ENCODE assay signal across 22 cellular contexts in the genomic region with DNA sequence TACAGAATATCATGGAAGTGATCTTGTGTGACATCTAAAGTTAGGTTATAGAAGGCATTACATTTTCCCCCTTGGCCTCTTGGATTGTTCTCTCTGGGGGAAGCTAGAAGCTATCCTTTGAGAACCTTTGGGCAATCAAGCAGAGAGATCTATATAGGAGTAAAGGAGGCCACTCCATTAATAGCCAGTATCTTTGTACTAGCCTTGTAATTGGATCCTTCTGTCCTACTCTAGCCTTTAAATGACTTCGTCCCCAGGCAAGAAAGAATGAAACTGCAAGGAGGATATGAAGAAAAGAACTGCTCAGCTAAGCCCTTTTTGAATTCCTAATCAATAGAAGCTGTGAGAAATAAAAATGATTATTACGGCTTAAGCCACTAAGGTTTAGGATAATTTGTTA.
A peak's percentile ranks its signal among the peaks of the same experiment; 100 is the strongest.
DNase-seq lines count a peak whose midpoint lies in the region; ATAC-seq and TF ChIP-seq lines count a peak whose summit lies in the region.
"Had no signal": no experiment of that assay in that cellular context is flagged by ENCODE, and none has a peak within 500 bp of the region (broad histone marks: within the 10 kb centered on the region; RNA-seq: fewer than 3 reads in every experiment).

No MANE protein-coding gene starts in this region.

- H3K4me1 Mint-ChIP-seq in type B pancreatic cell (ENCODE audit: unreplicated experiment), result peaks cover 21% of the 10 kb centered on the region

- H3K9ac ChIP-seq in Karpas-422 (ENCODE audit: low read length), result no peak overlapping the region
- H3K9ac ChIP-seq: KMS-11 had no signal

- H3K27ac ChIP-seq in Karpas-422 (ENCODE audit: low read length), result no peak overlapping the region
- H3K27ac ChIP-seq: KMS-11, SJCRH30 had no signal

- peak; percentile 4 for DNase-seq in NCI-H82 (lab: John Stamatoyannopoulos, UW)
- DNase-seq in NCI-H82 treated with DMSO at 0.1 percent for 48 hours (lab: John Stamatoyannopoulos, UW; ENCODE audit: unreplicated experiment), result no peak
- peak; percentile 53 for DNase-seq in NCI-H748 (lab: John Stamatoyannopoulos, UW; ENCODE audit: unreplicated experiment)
- peak; percentile 41 for DNase-seq in left kidney (ENCODE audit: low read depth, low spot score)
- DNase-seq in type B pancreatic cell (ENCODE audit: extremely low spot score, unreplicated experiment), result no peak
- DNase-seq in iPS-NIHi11 (ENCODE audit: low spot score), result no peak
- DNase-seq in Karpas-422, result no peak
- DNase-seq: AML-193; C1 segment of cervical spinal cord; CD8-positive, alpha-beta T cell; GOT3; HCEC 1CT; IMR-90; NCI-H2029; NCI-H2171; NCI-H345; NCI-H526 treated with DMSO at 0.1 percent for 48 hours; OCI-M1; SJCRH30; T-helper 1 cell had no signal

- peak overlapping the region; percentile 65 for H3K27ac Mint-ChIP-seq in type B pancreatic cell
- H3K27ac Mint-ChIP-seq: CD8-positive, alpha-beta T cell had no signal

- no peaks in the 10 kb centered on the region for H3K27me3 Mint-ChIP-seq in type B pancreatic cell

- no peaks in the 10 kb centered on the region for H3K4me1 ChIP-seq in Karpas-422 (ENCODE audit: low read length)
- H3K4me1 ChIP-seq: SJCRH30 had no signal

- H2AFZ ChIP-seq in Karpas-422 (ENCODE audit: low read length), result no peak overlapping the region

- H3K36me3 ChIP-seq in Karpas-422 (ENCODE audit: insufficient read depth, low read length), result no peaks in the 10 kb centered on the region
- H3K36me3 ChIP-seq: SJCRH30 had no signal

- no peaks in the 10 kb centered on the region for H3K9me2 ChIP-seq in Karpas-422 (replicated peaks; ENCODE audit: insufficient read depth, low read length)

- no peak for TF ChIP-seq CTCF in type B pancreatic cell (conservative IDR thresholded peaks at IDR 0.05)

- peak overlapping the region; percentile 46 for H3K4me3 Mint-ChIP-seq in type B pancreatic cell
- H3K4me3 Mint-ChIP-seq: CD8-positive, alpha-beta T cell had no signal

- no peaks in the 10 kb centered on the region for H4K20me1 ChIP-seq in Karpas-422 (ENCODE audit: insufficient read depth, low read depth, low read length)

- H3K4me3 ChIP-seq in Karpas-422 (ENCODE audit: low read length), result no peak overlapping the region
- H3K4me3 ChIP-seq: SJCRH30 had no signal

- H3K79me2 ChIP-seq in Karpas-422 (ENCODE audit: low read length), result no peaks in the 10 kb centered on the region

- H3K4me2 ChIP-seq in Karpas-422 (ENCODE audit: low read depth, low read length, poor library complexity, severe bottlenecking), result no peak overlapping the region
- H3K4me2 ChIP-seq: KMS-11 had no signal

- H3K9me3 ChIP-seq in Karpas-422 (ENCODE audit: low read length), result no peaks in the 10 kb centered on the region
- H3K9me3 ChIP-seq: SJCRH30 had no signal

- peaks cover 8% of the 10 kb centered on the region for H3K9me3 Mint-ChIP-seq in type B pancreatic cell
- H3K9me3 Mint-ChIP-seq: CD8-positive, alpha-beta T cell had no signal

- H3K36me3 Mint-ChIP-seq in type B pancreatic cell, result no peaks in the 10 kb centered on the region
- H3K36me3 Mint-ChIP-seq: CD8-positive, alpha-beta T cell had no signal

- ATAC-seq in HG02970 (IDR thresholded peaks at IDR 0.05; ENCODE audit: low FRiP score, unreplicated experiment), result no peak
- ATAC-seq: CD8-positive, alpha-beta T cell had no signal

- H3K27me3 ChIP-seq in Karpas-422 (ENCODE audit: low read length), result no peaks in the 10 kb centered on the region
- H3K27me3 ChIP-seq: SJCRH30 had no signal

Comparison
In these comparisons a context has a peak if more than half of its experiments do, and no peak if none do; other contexts are left out.
1. DNase-seq: peak in NCI-H82 (single experiment), NCI-H748 (single experiment) and left kidney (single experiment); none in NCI-H82 treated with DMSO at 0.1 percent for 48 hours (single experiment), type B pancreatic cell (single experiment), iPS-NIHi11 (single experiment) and Karpas-422 (single experiment).